ENCODE assay signal across 11 cellular contexts in the genomic region with DNA sequence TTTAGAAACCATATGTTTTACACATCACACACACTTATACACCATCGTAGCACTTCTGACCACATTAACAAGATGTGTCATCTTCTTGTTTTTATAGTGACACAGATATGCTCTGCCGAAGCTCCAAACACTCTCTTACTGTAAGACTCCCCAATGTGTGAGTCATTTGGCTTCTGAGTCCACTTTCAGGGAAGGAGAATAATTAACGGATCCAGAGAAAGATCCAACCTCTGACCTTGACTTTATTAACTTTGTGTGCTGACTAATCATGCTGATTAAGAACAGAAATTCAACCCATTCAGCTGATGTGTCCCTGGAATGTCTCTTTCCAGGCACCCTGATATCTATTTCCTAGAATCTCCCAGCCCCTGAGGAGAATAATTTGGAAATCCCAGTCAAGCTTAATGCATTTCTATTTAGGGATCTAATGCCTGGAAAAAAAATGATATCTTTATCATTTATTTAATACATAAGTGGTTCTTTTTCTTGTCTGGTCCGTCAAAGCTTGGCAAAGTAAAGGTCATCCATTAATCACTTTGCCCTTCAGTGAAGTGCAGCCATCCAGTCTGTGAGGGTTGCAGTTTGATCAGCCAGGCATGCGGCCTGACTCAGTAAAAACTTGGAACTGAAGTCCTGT.
A peak's percentile ranks its signal among the peaks of the same experiment; 100 is the strongest.
DNase-seq lines count a peak whose midpoint lies in the region; ATAC-seq, FAIRE-seq and TF ChIP-seq lines count a peak whose summit lies in the region.
"Had no signal": no experiment of that assay in that cellular context is flagged by ENCODE, and none has a peak within 500 bp of the region (broad histone marks: within the 10 kb centered on the region; RNA-seq: fewer than 3 reads in every experiment).

No MANE protein-coding gene starts in this region.

- no peak overlapping the region for H4K8ac ChIP-seq in mesendoderm (ENCODE audit: low read depth, low read length)

- no peaks in the 10 kb centered on the region for H3K79me2 ChIP-seq in HepG2 (ENCODE audit: insufficient read depth, low read length)
- H3K79me2 ChIP-seq in keratinocyte (ENCODE audit: control insufficient read depth, insufficient read depth, low read length): no peaks in the 10 kb centered on the region
- H3K79me2 ChIP-seq in mesendoderm (ENCODE audit: control insufficient read depth, insufficient read depth, low read length): no peaks in the 10 kb centered on the region

- H4K20me1 ChIP-seq in HepG2 (ENCODE audit: insufficient read depth, low read length): no peaks in the 10 kb centered on the region
- H4K20me1 ChIP-seq in keratinocyte (ENCODE audit: control insufficient read depth, extremely low read depth, insufficient read depth, low read length): no peaks in the 10 kb centered on the region

- no peak overlapping the region for H3K23ac ChIP-seq in mesendoderm (ENCODE audit: low read length)

- BruUV-seq in HepG2 (replicated peaks; lab: Mats Ljungman, UMichigan): no TSS peak

- H2AK5ac ChIP-seq in mesendoderm (ENCODE audit: low read length): no peak overlapping the region

- H3K4me3 ChIP-seq in liver (ENCODE audit: low read depth in 1 of 3, low read length in 3 of 3) (no peak overlapping the region), HepG2 (replicated peaks in 1 of 3; ENCODE audit: insufficient read depth in 1 of 3, low read depth in 2 of 3, low read length in 3 of 3) (no peak overlapping the region), keratinocyte (ENCODE audit: control insufficient read depth in 2 of 3, extremely low read depth in 1 of 3, insufficient read depth in 2 of 3, low read depth in 1 of 3, low read length in 3 of 3) (no peak overlapping the region), mesendoderm (ENCODE audit: low read length) (no peak overlapping the region), vagina (no peak overlapping the region)

- H3K9ac ChIP-seq in liver (ENCODE audit: low read depth in 1 of 2, low read length in 2 of 2): no peak overlapping the region
- no peak overlapping the region for H3K9ac ChIP-seq in HepG2 (ENCODE audit: insufficient read depth, low read depth, low read length)
- no peak overlapping the region for H3K9ac ChIP-seq in keratinocyte (ENCODE audit: control insufficient read depth, extremely low read depth, insufficient read depth, low read length)
- no peak overlapping the region for H3K9ac ChIP-seq in mesendoderm (ENCODE audit: low read length)

- dilution Hi-C loops in keratinocyte (cut with MboI; ENCODE audit: extremely low pct_ligation_motif_present, low sequenced_read_pairs): no loop called here

- POLR2A ChIA-PET in HepG2 (lab: Yijun Ruan, JAX): no interaction called here

- H2BK120ac ChIP-seq in mesendoderm (ENCODE audit: low read depth, low read length): no peak overlapping the region

- H3K27ac ChIP-seq in liver (ENCODE audit: low read depth in 1 of 2, low read length in 2 of 2): no peak overlapping the region
- H3K27ac ChIP-seq in HepG2 (ENCODE audit: extremely low read length, insufficient read depth, low read length): no peak overlapping the region
- no peak overlapping the region for H3K27ac ChIP-seq in keratinocyte (ENCODE audit: control insufficient read depth, insufficient read depth, low read length)
- H3K27ac ChIP-seq in mesendoderm (ENCODE audit: low read depth, low read length): no peak overlapping the region
- no peak overlapping the region for H3K27ac ChIP-seq in vagina

- H3K4me2 ChIP-seq in HepG2 (ENCODE audit: low read depth, low read length) (no peak overlapping the region), keratinocyte (ENCODE audit: control insufficient read depth, extremely low read depth, insufficient read depth, low read depth, low read length) (no peak overlapping the region), mesendoderm (ENCODE audit: low read length) (no peak overlapping the region)

- H3K9me3 ChIP-seq in liver (ENCODE audit: control insufficient read depth in 4 of 4, low read length in 3 of 4) (peaks cover 0 to 4% (median 0%) of the 10 kb centered on the region in 4 donors), HepG2 (ENCODE audit: low read length) (peaks cover 54% of the 10 kb centered on the region), keratinocyte (ENCODE audit: control insufficient read depth, low read depth, low read length) (no peaks in the 10 kb centered on the region), vagina (no peaks in the 10 kb centered on the region)

- no peaks in the 10 kb centered on the region for H3K9me1 ChIP-seq in keratinocyte (ENCODE audit: control insufficient read depth, extremely low read depth, insufficient read depth, low read length)

- TF ChIP-seq CTCF in liver (IDR thresholded peaks at IDR 0.05; ENCODE audit: low read depth, low read length, missing input control): no peak
- no peak for TF ChIP-seq CTCF in HepG2 (CRISPR knock-in tag; IDR thresholded peaks at IDR 0.05)
- no peak for TF ChIP-seq CTCF in keratinocyte (optimal IDR thresholded peaks at IDR 0.05 in 1 of 3, IDR thresholded peaks at IDR 0.05 in 1 of 3, conservative IDR thresholded peaks at IDR 0.05 in 1 of 3; ENCODE audit: extremely low read depth in 1 of 3, insufficient read depth in 2 of 3, low read length in 3 of 3)
- TF ChIP-seq CTCF in vagina (IDR thresholded peaks at IDR 0.05): no peak

- no peak overlapping the region for H2AFZ ChIP-seq in HepG2 (ENCODE audit: low read length)
- no peak overlapping the region for H2AFZ ChIP-seq in keratinocyte (ENCODE audit: control insufficient read depth, low read length)

- DNase-seq in HepG2 (ENCODE audit: low spot score) (no peak), astrocyte of the hippocampus (ENCODE audit: low read depth, low spot score) (peak; percentile 76), keratinocyte (ENCODE audit: low read depth, low spot score) (peak; percentile 13), mesendoderm (no peak), vagina (ENCODE audit: extremely low spot score in 2 of 2) (no peak), LoVo (ENCODE audit: low spot score) (no peak)
- no peak for DNase-seq in activated T-cell treated with anti-CD3 and anti-CD28 coated beads, Interleukin-2, amount 50 U/mL, for 48 hours
- DNase-seq: hippocampal formation; NCI-H2227 treated with DMSO at 0.1 percent for 48 hours; stimulated activated CD4-positive, alpha-beta T cell treated with anti-CD3 and anti-CD28 coated beads, Interleukin-4, amount 100 ng/mL, for 24 hours had no signal

- H3K27me3 ChIP-seq in liver (ENCODE audit: control insufficient read depth in 4 of 4, insufficient read depth in 4 of 4, low read length in 3 of 4) (no peaks in the 10 kb centered on the region), HepG2 (ENCODE audit: control insufficient read depth in 1 of 2, insufficient read depth in 2 of 2, low read length in 2 of 2) (no peaks in the 10 kb centered on the region), keratinocyte (ENCODE audit: control insufficient read depth, extremely low read depth, insufficient read depth, low read length) (no peaks in the 10 kb centered on the region), mesendoderm (ENCODE audit: insufficient read depth, low read length, poor library complexity) (peaks cover 1% of the 10 kb centered on the region), vagina (no peaks in the 10 kb centered on the region)

- no peak overlapping the region for H3K4ac ChIP-seq in mesendoderm (ENCODE audit: low read depth, low read length)

- no peak overlapping the region for H2BK15ac ChIP-seq in mesendoderm (replicated peaks; ENCODE audit: low read depth)

- H3K4me1 ChIP-seq in liver (ENCODE audit: control insufficient read depth in 4 of 4, insufficient read depth in 4 of 4, low read length in 3 of 4): no peaks in the 10 kb centered on the region
- no peaks in the 10 kb centered on the region for H3K4me1 ChIP-seq in HepG2 (ENCODE audit: insufficient read depth, low read length)
- H3K4me1 ChIP-seq in keratinocyte (ENCODE audit: control insufficient read depth, extremely low read depth, insufficient read depth, low read length): no peaks in the 10 kb centered on the region
- no peaks in the 10 kb centered on the region for H3K4me1 ChIP-seq in mesendoderm (ENCODE audit: control insufficient read depth, low read depth, low read length)
- no peaks in the 10 kb centered on the region for H3K4me1 ChIP-seq in vagina

- intact Hi-C loops in HepG2 (cut with micrococcal nuclease; ENCODE audit: unreplicated experiment) (no loop called here), vagina (cut with DNase I) (no loop called here)

- CTCF ChIA-PET in HepG2 (lab: Yijun Ruan, JAX; ENCODE audit: low intra/inter-chr PET ratio, low total read pairs): no interaction called here

- no peaks in the 10 kb centered on the region for H3K36me3 ChIP-seq in liver (ENCODE audit: control insufficient read depth in 4 of 4, insufficient read depth in 3 of 4, low read depth in 1 of 4, low read length in 3 of 4)
- H3K36me3 ChIP-seq in HepG2 (replicated peaks in 1 of 2; ENCODE audit: control insufficient read depth in 1 of 2, insufficient read depth in 2 of 2, low read length in 2 of 2): no peaks in the 10 kb centered on the region
- no peaks in the 10 kb centered on the region for H3K36me3 ChIP-seq in keratinocyte (ENCODE audit: control insufficient read depth in 2 of 2, extremely low read depth in 1 of 2, insufficient read depth in 2 of 2, low read length in 2 of 2)
- no peaks in the 10 kb centered on the region for H3K36me3 ChIP-seq in mesendoderm (ENCODE audit: control insufficient read depth, insufficient read depth, low read length)
- H3K36me3 ChIP-seq in vagina: no peaks in the 10 kb centered on the region

- no peak overlapping the region for H2BK5ac ChIP-seq in mesendoderm (ENCODE audit: low read length)

- TF ChIP-seq EP300 in HepG2 (IDR thresholded peaks at IDR 0.05; ENCODE audit: low read depth in 2 of 2, low read length in 2 of 2) (no peak), HepG2 (CRISPR knock-in tag; IDR thresholded peaks at IDR 0.05; ENCODE audit: borderline replicate concordance) (no peak)

- no peak overlapping the region for H3K18ac ChIP-seq in mesendoderm (ENCODE audit: low read length)

- no peak overlapping the region for H3K56ac ChIP-seq in mesendoderm (ENCODE audit: low read length)

- ATAC-seq in HepG2: no peak

- in situ Hi-C loops in HepG2 (cut with HindIII; ENCODE audit: extremely low pct_ligation_motif_present, low pct_unique_long_range_greater_than_20kb): no loop called here

- no peak for TF ChIP-seq RAD21 in liver (IDR thresholded peaks at IDR 0.05)
- TF ChIP-seq RAD21 in HepG2 (CRISPR knock-in tag; IDR thresholded peaks at IDR 0.05): no peak

- FAIRE-seq in HepG2 (lab: Jason Lieb, UNC) (no peak), keratinocyte (lab: Jason Lieb, UNC) (no peak)

- no peak overlapping the region for H4K5ac ChIP-seq in mesendoderm (ENCODE audit: low read length)

- no peaks in the 10 kb centered on the region for H3K79me1 ChIP-seq in mesendoderm (ENCODE audit: low read length)

- 54% methylated on average over 5 of the region's 5 CpGs for WGBS in liver
- 4% methylated on average over 5 of the region's 5 CpGs for WGBS in HepG2 (ENCODE audit: low lambda C conversion rate)
- WGBS in mesendoderm (ENCODE audit: extremely low coverage, insufficient coverage, low lambda C conversion rate): no CpG with 5 or more reads among the region's 5 CpGs

- TF ChIP-seq POLR2A in HepG2 (IDR thresholded peaks at IDR 0.05; ENCODE audit: insufficient read depth in 1 of 2, low read depth in 2 of 2, low read length in 2 of 2) (no peak), vagina (IDR thresholded peaks at IDR 0.05) (no peak)

TF ChIP-seq in HepG2, 621 proteins besides CTCF, POLR2A, EP300 and RAD21:
- TF ChIP-seq SOX6 (IDR thresholded peaks at IDR 0.05): no peak
- no peak for TF ChIP-seq SOX6 (CRISPR knock-in tag; IDR thresholded peaks at IDR 0.05)
- no peak for TF ChIP-seq AKAP8 (CRISPR knock-in tag; IDR thresholded peaks at IDR 0.05)

Comparison
In these comparisons a context has a peak if more than half of its experiments do, and no peak if none do; other contexts are left out.
1. DNase-seq: peak in astrocyte of the hippocampus (single experiment) and keratinocyte (single experiment); none in HepG2 (single experiment), mesendoderm (single experiment), vagina (0 of 2), LoVo (single experiment) and activated T-cell treated with anti-CD3 and anti-CD28 coated beads, Interleukin-2, amount 50 U/mL, for 48 hours (0 of 2).